In the genomic region with DNA sequence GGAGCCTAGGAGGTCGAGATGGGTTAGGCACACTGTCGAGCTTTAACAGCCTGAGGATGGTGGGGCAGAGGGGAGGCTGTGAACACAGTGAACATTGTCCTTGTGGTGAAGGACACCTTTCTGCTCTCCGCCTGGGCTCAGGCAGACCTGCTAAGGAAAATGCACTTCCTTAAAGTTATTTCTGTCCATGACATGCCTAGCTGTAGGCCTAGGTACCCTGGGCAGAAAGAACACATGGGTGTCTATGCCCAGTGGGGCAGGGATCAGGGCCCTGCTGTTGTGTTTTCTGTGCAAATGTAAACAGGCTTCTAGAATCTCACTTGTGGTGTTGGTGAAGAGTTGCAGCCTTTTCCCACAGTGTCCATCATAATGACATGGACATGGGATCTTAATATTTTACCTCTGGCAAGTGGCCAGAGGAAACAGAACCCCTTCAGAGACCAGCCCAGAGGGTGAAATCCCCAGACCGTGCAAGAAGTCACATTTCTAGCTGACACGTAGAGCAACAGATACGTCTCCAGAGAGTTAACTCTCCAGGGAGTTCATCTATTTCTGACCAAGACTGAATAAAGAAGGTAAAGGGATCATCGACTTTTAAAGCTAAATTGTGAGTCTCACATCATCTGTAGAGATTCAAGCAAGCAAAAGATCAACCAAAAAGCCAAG, we compare ENCODE assay signal across 1 cellular context.
TF ChIP-seq lines count a peak whose summit lies in the region.

No MANE protein-coding gene starts in this region.

TF ChIP-seq in GM23338, 12 proteins besides CTCF, POLR2A, EP300 and RAD21 (continued from another document):
- TF ChIP-seq, protein P1, sequence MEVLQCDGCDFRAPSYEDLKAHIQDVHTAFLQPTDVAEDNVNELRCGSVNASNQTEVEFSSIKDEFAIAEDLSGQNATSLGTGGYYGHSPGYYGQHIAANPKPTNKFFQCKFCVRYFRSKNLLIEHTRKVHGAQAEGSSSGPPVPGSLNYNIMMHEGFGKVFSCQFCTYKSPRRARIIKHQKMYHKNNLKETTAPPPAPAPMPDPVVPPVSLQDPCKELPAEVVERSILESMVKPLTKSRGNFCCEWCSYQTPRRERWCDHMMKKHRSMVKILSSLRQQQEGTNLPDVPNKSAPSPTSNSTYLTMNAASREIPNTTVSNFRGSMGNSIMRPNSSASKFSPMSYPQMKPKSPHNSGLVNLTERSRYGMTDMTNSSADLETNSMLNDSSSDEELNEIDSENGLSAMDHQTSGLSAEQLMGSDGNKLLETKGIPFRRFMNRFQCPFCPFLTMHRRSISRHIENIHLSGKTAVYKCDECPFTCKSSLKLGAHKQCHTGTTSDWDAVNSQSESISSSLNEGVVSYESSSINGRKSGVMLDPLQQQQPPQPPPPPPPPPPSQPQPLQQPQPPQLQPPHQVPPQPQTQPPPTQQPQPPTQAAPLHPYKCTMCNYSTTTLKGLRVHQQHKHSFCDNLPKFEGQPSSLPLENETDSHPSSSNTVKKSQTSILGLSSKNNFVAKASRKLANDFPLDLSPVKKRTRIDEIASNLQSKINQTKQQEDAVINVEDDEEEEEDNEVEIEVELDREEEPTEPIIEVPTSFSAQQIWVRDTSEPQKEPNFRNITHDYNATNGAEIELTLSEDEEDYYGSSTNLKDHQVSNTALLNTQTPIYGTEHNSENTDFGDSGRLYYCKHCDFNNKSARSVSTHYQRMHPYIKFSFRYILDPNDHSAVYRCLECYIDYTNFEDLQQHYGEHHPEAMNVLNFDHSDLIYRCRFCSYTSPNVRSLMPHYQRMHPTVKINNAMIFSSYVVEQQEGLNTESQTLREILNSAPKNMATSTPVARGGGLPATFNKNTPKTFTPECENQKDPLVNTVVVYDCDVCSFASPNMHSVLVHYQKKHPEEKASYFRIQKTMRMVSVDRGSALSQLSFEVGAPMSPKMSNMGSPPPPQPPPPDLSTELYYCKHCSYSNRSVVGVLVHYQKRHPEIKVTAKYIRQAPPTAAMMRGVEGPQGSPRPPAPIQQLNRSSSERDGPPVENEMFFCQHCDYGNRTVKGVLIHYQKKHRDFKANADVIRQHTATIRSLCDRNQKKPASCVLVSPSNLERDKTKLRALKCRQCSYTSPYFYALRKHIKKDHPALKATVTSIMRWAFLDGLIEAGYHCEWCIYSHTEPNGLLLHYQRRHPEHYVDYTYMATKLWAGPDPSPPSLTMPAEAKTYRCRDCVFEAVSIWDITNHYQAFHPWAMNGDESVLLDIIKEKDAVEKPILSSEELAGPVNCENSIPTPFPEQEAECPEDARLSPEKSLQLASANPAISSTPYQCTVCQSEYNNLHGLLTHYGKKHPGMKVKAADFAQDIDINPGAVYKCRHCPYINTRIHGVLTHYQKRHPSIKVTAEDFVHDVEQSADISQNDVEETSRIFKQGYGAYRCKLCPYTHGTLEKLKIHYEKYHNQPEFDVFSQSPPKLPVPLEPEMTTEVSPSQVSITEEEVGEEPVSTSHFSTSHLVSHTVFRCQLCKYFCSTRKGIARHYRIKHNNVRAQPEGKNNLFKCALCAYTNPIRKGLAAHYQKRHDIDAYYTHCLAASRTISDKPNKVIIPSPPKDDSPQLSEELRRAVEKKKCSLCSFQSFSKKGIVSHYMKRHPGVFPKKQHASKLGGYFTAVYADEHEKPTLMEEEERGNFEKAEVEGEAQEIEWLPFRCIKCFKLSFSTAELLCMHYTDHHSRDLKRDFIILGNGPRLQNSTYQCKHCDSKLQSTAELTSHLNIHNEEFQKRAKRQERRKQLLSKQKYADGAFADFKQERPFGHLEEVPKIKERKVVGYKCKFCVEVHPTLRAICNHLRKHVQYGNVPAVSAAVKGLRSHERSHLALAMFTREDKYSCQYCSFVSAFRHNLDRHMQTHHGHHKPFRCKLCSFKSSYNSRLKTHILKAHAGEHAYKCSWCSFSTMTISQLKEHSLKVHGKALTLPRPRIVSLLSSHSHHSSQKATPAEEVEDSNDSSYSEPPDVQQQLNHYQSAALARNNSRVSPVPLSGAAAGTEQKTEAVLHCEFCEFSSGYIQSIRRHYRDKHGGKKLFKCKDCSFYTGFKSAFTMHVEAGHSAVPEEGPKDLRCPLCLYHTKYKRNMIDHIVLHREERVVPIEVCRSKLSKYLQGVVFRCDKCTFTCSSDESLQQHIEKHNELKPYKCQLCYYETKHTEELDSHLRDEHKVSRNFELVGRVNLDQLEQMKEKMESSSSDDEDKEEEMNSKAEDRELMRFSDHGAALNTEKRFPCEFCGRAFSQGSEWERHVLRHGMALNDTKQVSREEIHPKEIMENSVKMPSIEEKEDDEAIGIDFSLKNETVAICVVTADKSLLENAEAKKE (CRISPR knock-in tag; IDR thresholded peaks at IDR 0.05): no peak
- no peak for TF ChIP-seq ZNF331 (CRISPR knock-in tag; IDR thresholded peaks at IDR 0.05; ENCODE audit: low read depth)
